ENCODE assay signal across 1 cellular context in genomic region chr1:228060458-228061190, GRCh38.
TF ChIP-seq lines count a peak whose summit lies in the region.

No MANE protein-coding gene starts in this region.

TF ChIP-seq in SK-N-SH, 30 proteins besides CTCF, POLR2A, EP300 and RAD21 (continued from another document):
- TF ChIP-seq REST (IDR thresholded peaks at IDR 0.05; ENCODE audit: low read depth, low read length) (no peak), POLR2AphosphoS5 (IDR thresholded peaks at IDR 0.05; ENCODE audit: low read depth, low read length) (no peak), MEF2A (IDR thresholded peaks at IDR 0.05; ENCODE audit: borderline replicate concordance, low read depth) (no peak), EZH2phosphoT487 (IDR thresholded peaks at IDR 0.05; ENCODE audit: borderline replicate concordance, low read depth) (no peak), USF1 (IDR thresholded peaks at IDR 0.05; ENCODE audit: borderline replicate concordance, low read depth) (no peak)
